Comparison of ENCODE assay signal across 8 cellular contexts in the genomic region with DNA sequence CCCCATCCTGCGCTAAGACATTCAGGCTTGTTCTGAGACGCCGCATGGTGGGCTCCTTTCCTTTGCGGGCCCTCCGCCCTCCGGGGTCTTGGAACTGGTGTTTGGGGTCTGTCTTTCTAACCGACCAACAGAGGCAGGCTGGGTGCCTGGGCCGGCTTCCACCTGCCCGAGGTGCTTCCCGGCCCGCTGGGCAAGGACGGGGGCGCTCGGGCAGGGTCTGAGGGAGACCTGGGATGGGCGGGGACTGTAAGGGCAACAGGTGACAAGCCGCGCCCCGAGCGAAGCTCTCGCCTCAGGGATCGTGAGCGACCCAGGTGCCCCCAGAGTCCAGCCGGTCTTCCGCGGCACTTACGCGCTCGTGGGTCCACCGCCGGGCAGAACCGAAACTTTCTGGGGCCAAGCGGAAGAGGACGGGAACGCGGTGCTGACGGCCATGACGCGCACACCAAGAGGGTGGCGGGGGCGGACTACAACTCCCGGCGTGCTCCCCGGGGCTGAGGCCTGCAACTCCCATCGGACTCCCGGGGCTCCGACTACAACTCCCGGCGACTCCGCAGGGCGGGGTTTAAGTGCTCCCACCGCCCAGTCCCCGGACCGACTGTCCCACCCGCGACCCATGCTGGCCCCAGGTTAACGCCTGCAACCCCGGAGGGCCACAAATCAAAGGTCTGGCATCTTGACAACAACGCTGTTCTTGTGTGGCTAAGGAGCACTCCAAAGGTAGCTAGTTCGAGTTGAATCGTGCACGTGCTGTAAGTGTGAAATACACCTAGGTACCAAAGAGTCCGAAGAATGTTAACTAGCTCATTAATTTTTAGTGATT. TPM values are rescaled to one million over a fixed set of nuclear protein-coding genes. Genes with fewer than 3 reads are reported as not detected.
A peak's percentile ranks its signal among the peaks of the same experiment; 100 is the strongest.
DNase-seq lines count a peak whose midpoint lies in the region; TF ChIP-seq lines count a peak whose summit lies in the region.

A gene (minus strand): TSS at position 455 of the 823 bp plus-strand sequence. CDS start 10,914 bp downstream, outside the sequence.

- peaks cover 30% of the 10 kb centered on the region for H3K4me1 ChIP-seq in OCI-LY7 (ENCODE audit: insufficient read depth, low read length, poor library complexity, severe bottlenecking)

- POLR2A ChIA-PET in OCI-LY7 (lab: Charles Lee), result interaction anchor here (0.6 to 1.0 kb wide), 7 partner anchors 18 to 553 kb away, joined by 3 to 6 read pairs (median 3); no protein-coding TSS in a partner anchor

- TSS peak; percentile 77 for BruUV-seq in OCI-LY7 (replicated peaks; lab: Mats Ljungman, UMichigan)

- H2AFZ ChIP-seq in OCI-LY7 (ENCODE audit: low read length), result peak within 1 kb of the TSS; percentile 92

- intact Hi-C loops in OCI-LY7 (cut with micrococcal nuclease; ENCODE audit: unreplicated experiment), result no loop called here

- peak within 1 kb of the TSS; percentile 91 for H3K4me2 ChIP-seq in OCI-LY7 (ENCODE audit: low read length)

- DNase-seq in COR-L47 (lab: John Stamatoyannopoulos, UW) (peak; percentile 54), GM20000 (ENCODE audit: low spot score) (peak; percentile 91), HT1080 (ENCODE audit: low read depth) (peak; percentile 85), OCI-LY7 (ENCODE audit: low spot score) (peak; percentile 88), activated T-cell treated with anti-CD3 and anti-CD28 coated beads for 1 hour (ENCODE audit: low read depth) (peak; percentile 81), epidermal melanocyte (ENCODE audit: insufficient read length, low spot score) (peak; percentile 95), midbrain (lab: John Stamatoyannopoulos, UW) (peak; percentile 92)
- peak; percentile 72 to 77 for DNase-seq in stimulated activated CD8-positive, alpha-beta memory T cell treated with anti-CD3 and anti-CD28 coated beads, Interleukin-2, amount 100 ng/mL, for 1 hour (ENCODE audit: low read depth in 2 of 2)

- H3K9me2 ChIP-seq in OCI-LY7 (ENCODE audit: insufficient read depth, low read length), result no peaks in the 10 kb centered on the region

- TF ChIP-seq CTCF in GM20000 (IDR thresholded peaks at IDR 0.05; ENCODE audit: extremely low read depth, missing control alignments), result no peak
- TF ChIP-seq CTCF in OCI-LY7 (conservative IDR thresholded peaks at IDR 0.05; ENCODE audit: low read length), result no peak

- H3K27ac ChIP-seq in OCI-LY7 (ENCODE audit: low read depth, low read length, poor library complexity, severe bottlenecking), result peak within 1 kb of the TSS; percentile 33

- H4K20me1 ChIP-seq in OCI-LY7 (ENCODE audit: insufficient read depth, low read length), result no peaks in the 10 kb centered on the region

- no peaks in the 10 kb centered on the region for H3K36me3 ChIP-seq in OCI-LY7 (ENCODE audit: insufficient read depth, low read length)

- CTCF ChIA-PET in OCI-LY7 (lab: Charles Lee; ENCODE audit: unreplicated experiment), result interaction anchor here (1.3 kb wide), 1 partner anchor 84 kb away, joined by 3 read pairs; no protein-coding TSS in a partner anchor

- H3K4me3 ChIP-seq in OCI-LY7 (ENCODE audit: low read depth, low read length, poor library complexity, severe bottlenecking), result peak within 1 kb of the TSS; percentile 79

- H3K9me3 ChIP-seq in OCI-LY7 (ENCODE audit: low read length), result no peaks in the 10 kb centered on the region

- H3K79me2 ChIP-seq in OCI-LY7 (ENCODE audit: insufficient read depth, low read depth, low read length), result peaks cover 23% of the 10 kb centered on the region; the same call in 1 of the 2 replicates

RNA-seq across cellular contexts. Expression of the gene that starts here (rescaled TPM):
- 7.9 and 10.3 TPM in 2 replicates for total RNA-seq in HT1080 (2014; rRNA removed; shearing (Covaris generic))
- polyA plus RNA-seq in HT1080 (2015; cell fraction: cytosol; rRNA removed), result 9.4 and 12.1 TPM in 2 replicates
- 23.0 and 23.2 TPM in 2 replicates for polyA plus RNA-seq in HT1080 (2015; cell fraction: nucleus; rRNA removed)
- total RNA-seq in OCI-LY7 (2014; rRNA removed; shearing (Covaris generic)), result 7.0 and 9.4 TPM in 2 replicates
- total RNA-seq in OCI-LY7 (2022), result 15.2 and 15.9 TPM in 2 replicates

Comparison
In these comparisons a context has a peak if more than half of its experiments do, and no peak if none do; other contexts are left out.
1. Peak in every context shown above with its lines: DNase-seq, H3K4me3 ChIP-seq and H3K27ac ChIP-seq.